In the genomic region with DNA sequence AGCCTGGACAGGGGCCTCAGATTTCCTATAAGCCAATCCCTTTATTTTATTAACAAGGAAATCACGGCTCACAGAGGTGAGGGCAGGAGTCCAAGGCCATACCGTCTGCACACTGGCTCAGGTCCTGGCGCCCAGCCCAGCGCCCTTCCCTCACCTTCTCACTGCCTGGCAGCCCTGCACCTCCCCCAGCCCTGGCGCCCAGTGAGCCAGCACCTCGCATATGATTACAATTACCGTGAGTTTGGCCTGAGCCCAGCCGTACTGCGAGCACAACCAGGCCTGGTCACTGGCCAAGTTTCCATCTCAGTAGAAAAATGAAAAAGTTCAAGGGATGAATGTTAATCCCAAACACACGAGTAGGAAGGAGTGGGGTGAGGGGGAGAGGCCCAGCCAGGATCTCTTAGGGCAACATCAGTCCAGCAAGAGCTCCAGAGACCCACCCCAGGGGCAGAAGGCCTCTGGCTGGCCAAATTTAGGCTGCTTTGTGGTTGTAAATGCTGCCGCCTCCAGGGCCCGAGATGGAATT, we compare ENCODE assay signal across 8 cellular contexts.
DNase-seq lines count a peak whose midpoint lies in the region; ATAC-seq and TF ChIP-seq lines count a peak whose summit lies in the region.

No MANE protein-coding gene starts in this region.

- H3K4me3 Mint-ChIP-seq in activated T-helper 1 cell treated with anti-CD3 and anti-CD28 coated beads, Interleukin-12 subunit alpha, Interleukin-12 subunit beta, Interleukin-2, Interleukin-4 antibody, amounts not matched to agents 30 ng/mL and 10 ng/mL and 1 ng/mL, durations not matched to agents 14 hours and 24 hours and 36 hours, result no peak overlapping the region

- H3K27ac ChIP-seq in Panc1 (ENCODE audit: low read length), result peak overlapping the region; percentile 62; the same call in 1 of the 2 replicates

- H3K36me3 ChIP-seq in Panc1 (ENCODE audit: control insufficient read depth, insufficient read depth, low read length), result no peaks in the 10 kb centered on the region

- peak; percentile 46 for ATAC-seq in Panc1
- no peak for ATAC-seq in HG03354 (IDR thresholded peaks at IDR 0.05; ENCODE audit: poor library complexity, severe bottlenecking, unreplicated experiment)

- H3K4me3 ChIP-seq in Panc1 (ENCODE audit: low read depth in 2 of 2, low read length in 2 of 2) (no peak overlapping the region), fibroblast of pulmonary artery (replicated peaks; ENCODE audit: low read depth, low read length) (no peak overlapping the region)

- H3K4me1 Mint-ChIP-seq in activated T-helper 1 cell treated with anti-CD3 and anti-CD28 coated beads, Interleukin-12 subunit alpha, Interleukin-12 subunit beta, Interleukin-2, Interleukin-4 antibody, amounts not matched to agents 30 ng/mL and 10 ng/mL and 1 ng/mL, durations not matched to agents 14 hours and 24 hours and 36 hours (ENCODE audit: low read depth), result no peaks in the 10 kb centered on the region

- TF ChIP-seq CTCF in Panc1 (IDR thresholded peaks at IDR 0.05) (no peak), fibroblast of pulmonary artery (IDR thresholded peaks at IDR 0.05; ENCODE audit: low read length, missing control alignments) (peak; percentile 17)

- intact Hi-C loops in Panc1 (cut with micrococcal nuclease; ENCODE audit: unreplicated experiment), result no loop called here
- intact Hi-C loops in posterior cingulate gyrus (cut with DNase I), result no loop called here
- intact Hi-C loops in activated T-helper 1 cell treated with anti-CD3 and anti-CD28 coated beads, Interleukin-12 subunit alpha, Interleukin-12 subunit beta, Interleukin-2, Interleukin-4 antibody, amounts not matched to agents 30 ng/mL and 10 ng/mL and 1 ng/mL, durations not matched to agents 14 hours and 24 hours and 36 hours (cut with micrococcal nuclease), result no loop called here

- no peaks in the 10 kb centered on the region for H3K36me3 Mint-ChIP-seq in activated T-helper 1 cell treated with anti-CD3 and anti-CD28 coated beads, Interleukin-12 subunit alpha, Interleukin-12 subunit beta, Interleukin-2, Interleukin-4 antibody, amounts not matched to agents 30 ng/mL and 10 ng/mL and 1 ng/mL, durations not matched to agents 14 hours and 24 hours and 36 hours (ENCODE audit: low read depth)

- no TSS peak for BruUV-seq in Panc1 (replicated peaks; lab: Mats Ljungman, UMichigan)

- POLR2A ChIA-PET in Panc1 (lab: Charles Lee), result no interaction called here

- H3K27ac Mint-ChIP-seq in activated T-helper 1 cell treated with anti-CD3 and anti-CD28 coated beads, Interleukin-12 subunit alpha, Interleukin-12 subunit beta, Interleukin-2, Interleukin-4 antibody, amounts not matched to agents 30 ng/mL and 10 ng/mL and 1 ng/mL, durations not matched to agents 14 hours and 24 hours and 36 hours, result no peak overlapping the region

- H3K4me1 ChIP-seq in Panc1 (ENCODE audit: control insufficient read depth, insufficient read depth, low read length), result peaks cover 51% of the 10 kb centered on the region

- no peaks in the 10 kb centered on the region for H3K27me3 ChIP-seq in Panc1 (ENCODE audit: control insufficient read depth, insufficient read depth, low read length)

- CTCF ChIA-PET in Panc1 (lab: Charles Lee), result interaction anchor here (0.6 kb wide), 1 partner anchor 30 kb away, joined by 5 read pairs; no protein-coding TSS in a partner anchor

- in situ Hi-C loops in Panc1 (cut with HindIII; ENCODE audit: low pct_unique_long_range_greater_than_20kb, low sequenced_read_pairs), result no loop called here

- H3K9me3 ChIP-seq in Panc1 (ENCODE audit: control insufficient read depth, insufficient read depth, low read depth, low read length), result no peaks in the 10 kb centered on the region

- H3K9me3 Mint-ChIP-seq in activated T-helper 1 cell treated with anti-CD3 and anti-CD28 coated beads, Interleukin-12 subunit alpha, Interleukin-12 subunit beta, Interleukin-2, Interleukin-4 antibody, amounts not matched to agents 30 ng/mL and 10 ng/mL and 1 ng/mL, durations not matched to agents 14 hours and 24 hours and 36 hours, result no peaks in the 10 kb centered on the region

- DNase-seq in DMS53 treated with DMSO at 0.1 percent for 48 hours (lab: John Stamatoyannopoulos, UW; ENCODE audit: unreplicated experiment), result peak; percentile 4
- no peak for DNase-seq in Panc1 (ENCODE audit: low read depth, low spot score)
- peak; percentile 98 for DNase-seq in fibroblast of pulmonary artery (ENCODE audit: low read depth)
- peak in 8 of 10 donors; percentile 20 to 78 (median 42) for DNase-seq in posterior cingulate gyrus
- no peak for DNase-seq in islet precursor cell
- no peak for DNase-seq in SW 1271 (lab: John Stamatoyannopoulos, UW)
- DNase-seq in activated T-helper 1 cell treated with anti-CD3 and anti-CD28 coated beads, Interleukin-12 subunit alpha, Interleukin-12 subunit beta, Interleukin-2, Interleukin-4 antibody, amounts not matched to agents 30 ng/mL and 10 ng/mL and 1 ng/mL, durations not matched to agents 14 hours and 24 hours and 36 hours (ENCODE audit: low spot score), result no peak

- peaks cover 9% of the 10 kb centered on the region for H3K27me3 Mint-ChIP-seq in activated T-helper 1 cell treated with anti-CD3 and anti-CD28 coated beads, Interleukin-12 subunit alpha, Interleukin-12 subunit beta, Interleukin-2, Interleukin-4 antibody, amounts not matched to agents 30 ng/mL and 10 ng/mL and 1 ng/mL, durations not matched to agents 14 hours and 24 hours and 36 hours (ENCODE audit: insufficient read depth)

Comparison
In these comparisons a context has a peak if more than half of its experiments do, and no peak if none do; other contexts are left out.
1. DNase-seq: peak in DMS53 treated with DMSO at 0.1 percent for 48 hours (single experiment), fibroblast of pulmonary artery (single experiment) and posterior cingulate gyrus (8 of 10); none in Panc1 (single experiment), islet precursor cell (single experiment), SW 1271 (0 of 2) and activated T-helper 1 cell treated with anti-CD3 and anti-CD28 coated beads, Interleukin-12 subunit alpha, Interleukin-12 subunit beta, Interleukin-2, Interleukin-4 antibody, amounts not matched to agents 30 ng/mL and 10 ng/mL and 1 ng/mL, durations not matched to agents 14 hours and 24 hours and 36 hours (single experiment).